15 cellular contexts compared by ENCODE assay signal in genomic region chr11:62015615-62016014, GRCh38.
"Had no signal": no experiment of that assay in that cellular context is flagged by ENCODE, and none has a peak within 500 bp of the region (broad histone marks: within the 10 kb centered on the region; RNA-seq: fewer than 3 reads in every experiment).

No MANE protein-coding gene starts in this region.

- FAIRE-seq: colon had no signal

- H3K27me3 ChIP-seq: cardiac muscle cell, gastrocnemius medialis, right atrium auricular region, upper lobe of left lung had no signal

- H3K4me1 ChIP-seq: gastrocnemius medialis, lower lobe of right lung, right atrium auricular region had no signal

- H3K27ac ChIP-seq: cardiac muscle cell, gastrocnemius medialis, lower lobe of right lung, right atrium auricular region, upper lobe of left lung had no signal

- H3K9me3 ChIP-seq: gastrocnemius medialis, lower lobe of right lung, right atrium auricular region, upper lobe of left lung had no signal

- DNase-seq: activated B cell treated with CpG ODN at 0.5 μM for 24 hours; activated CD4-positive, alpha-beta T cell treated with anti-CD3 and anti-CD28 coated beads, Interleukin-2, amount 10 ng/mL, durations not matched to agents 24 days and 14 days; activated naive CD4-positive, alpha-beta T cell treated with anti-CD3 and anti-CD28 coated beads, Interleukin-2, amount 10 ng/mL, durations not matched to agents 7 days and 5 days; activated T-cell treated with anti-CD3 and anti-CD28 coated beads for 4 hours; gastrocnemius medialis; lower lobe of right lung; midbrain; naive B cell; stimulated activated CD4-positive, alpha-beta T cell treated with anti-CD3 and anti-CD28 coated beads, Interleukin-1b, Interleukin-23, amount 100 ng/mL, for 48 hours; stimulated activated naive B cell treated with anti-CD40 and anti-IgM and Interleukin-4, amounts not matched to agents 10 μg/mL and 1 μg/mL and 100 μg/mL, for 72 hours; upper lobe of left lung had no signal

- H3K36me3 ChIP-seq: cardiac muscle cell, gastrocnemius medialis, lower lobe of right lung, right atrium auricular region, upper lobe of left lung had no signal

- ATAC-seq: activated T-helper 17 cell treated with anti-CD3 and anti-CD28 coated beads, Interleukin-2, amount 50 U/mL, for 72 hours; gastrocnemius medialis; lower lobe of right lung; stimulated activated naive B cell treated with anti-CD40 and anti-IgM and Interleukin-4, amounts not matched to agents 10 μg/mL and 1 μg/mL and 100 μg/mL, for 72 hours had no signal

- H3K4me3 ChIP-seq: cardiac muscle cell, gastrocnemius medialis, lower lobe of right lung, right atrium auricular region, upper lobe of left lung had no signal
